ENCODE assay signal across 30 cellular contexts in genomic region chr12:28161697-28162096, GRCh38.
"Had no signal": no experiment of that assay in that cellular context is flagged by ENCODE, and none has a peak within 500 bp of the region (broad histone marks: within the 10 kb centered on the region; RNA-seq: fewer than 3 reads in every experiment).

No MANE protein-coding gene starts in this region.

- H3K27ac ChIP-seq: ascending aorta, cardiac muscle cell, VCaP had no signal

- DNase-seq: activated B cell treated with CpG ODN at 0.5 μM for 24 hours; activated CD4-positive, alpha-beta memory T cell treated with anti-CD3 and anti-CD28 coated beads for 36 hours; activated CD4-positive, alpha-beta T cell treated with anti-CD3 and anti-CD28 coated beads for 4 hours; activated CD4-positive, alpha-beta T cell treated with anti-CD3 and anti-CD28 coated beads, Interleukin-2, amount 10 ng/mL, durations not matched to agents 24 days and 14 days; activated CD4-positive, alpha-beta T cell treated with anti-CD3 and anti-CD28 coated beads, Interleukin-2, amount 50 U/mL, for 1 hour; activated CD4-positive, alpha-beta T cell treated with anti-CD3 and anti-CD28 coated beads, Interleukin-2, amount 50 U/mL, for 4 hours; activated CD4-positive, CD25-positive, alpha-beta regulatory T cell treated with anti-CD3 and anti-CD28 coated beads, Interleukin-2, amount 50 U/mL, for 72 hours; activated CD8-positive, alpha-beta memory T cell treated with anti-CD3 and anti-CD28 coated beads, Interleukin-2, amount 50 U/mL, for 4 hours; activated CD8-positive, alpha-beta T cell treated with anti-CD3 and anti-CD28 coated beads for 36 hours; activated effector memory CD4-positive, alpha-beta T cell treated with anti-CD3 and anti-CD28 coated beads, Interleukin-2, amount 50 U/mL, for 16 hours; activated naive CD4-positive, alpha-beta T cell treated with anti-CD3 and anti-CD28 coated beads, Interleukin-2, amount 10 ng/mL, durations not matched to agents 7 days and 5 days; activated naive CD4-positive, alpha-beta T cell treated with Interleukin-2 at 50 U/mL for 16 hours; activated naive CD8-positive, alpha-beta T cell treated with anti-CD3 and anti-CD28 coated beads, Interleukin-2, amount 10 ng/mL, durations not matched to agents 7 days and 5 days; activated naive CD8-positive, alpha-beta T cell treated with anti-CD3 and anti-CD28 coated beads, Interleukin-2, amount 50 U/mL, for 24 hours; activated T-cell treated with anti-CD3 and anti-CD28 coated beads for 4 hours; activated T-cell treated with anti-CD3 and anti-CD28 coated beads, Interleukin-2, amount 50 U/mL, for 1 hour; activated T-cell treated with anti-CD3 and anti-CD28 coated beads, Interleukin-2, amount 50 U/mL, for 4 hours; activated T-cell treated with anti-CD3 and anti-CD28 coated beads, Interleukin-2, amount 50 U/mL, for 72 hours; amygdala; anterior cingulate cortex; caudate nucleus; cerebellar nuclear complex; T-helper 2 cell; T-helper 9 cell had no signal

- FAIRE-seq: bronchial epithelial cell, TTC549 had no signal

- ATAC-seq: activated CD8-positive, alpha-beta T cell treated with anti-CD3 and anti-CD28 coated beads for 36 hours; activated naive CD8-positive, alpha-beta T cell treated with anti-CD3 and anti-CD28 coated beads, Interleukin-2, amount 50 U/mL, for 24 hours; activated T-cell treated with anti-CD3 and anti-CD28 coated beads, Interleukin-2, amount 50 U/mL, for 4 hours; activated T-cell treated with anti-CD3 and anti-CD28 coated beads, Interleukin-2, amount 50 U/mL, for 72 hours; activated T-helper 17 cell treated with anti-CD3 and anti-CD28 coated beads, Interleukin-2, amount 50 U/mL, for 72 hours had no signal

- H3K4me3 ChIP-seq: ascending aorta, cardiac muscle cell had no signal

- H3K9me3 ChIP-seq: ascending aorta had no signal

- H3K4me1 ChIP-seq: ascending aorta had no signal

- H3K27me3 ChIP-seq: ascending aorta, cardiac muscle cell had no signal

- H3K36me3 ChIP-seq: ascending aorta, cardiac muscle cell had no signal
